11 cellular contexts compared by ENCODE assay signal in the genomic region with DNA sequence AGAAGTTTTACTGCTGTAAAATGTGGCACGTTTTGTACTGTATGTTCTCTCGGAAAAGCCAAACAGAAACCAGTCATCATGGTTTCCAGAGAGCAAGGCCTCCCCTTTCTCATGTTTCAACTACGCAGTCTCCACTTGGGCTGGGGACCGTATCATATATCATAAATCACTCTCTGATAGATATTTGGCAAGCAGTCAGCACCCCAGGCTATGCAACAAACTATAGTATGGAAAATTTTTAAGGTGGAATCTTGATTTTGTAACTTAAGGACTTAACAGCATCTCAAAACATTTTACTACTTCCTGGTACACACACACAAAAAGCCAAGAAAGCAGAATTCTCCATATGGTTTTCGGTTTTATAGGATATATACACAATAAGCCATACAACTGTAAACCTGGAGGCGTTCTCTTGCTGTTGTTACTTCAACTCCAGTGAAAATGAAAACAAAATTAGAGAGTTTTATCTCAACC.
DNase-seq lines count a peak whose midpoint lies in the region; ATAC-seq, FAIRE-seq and TF ChIP-seq lines count a peak whose summit lies in the region.
"Had no signal": no experiment of that assay in that cellular context is flagged by ENCODE, and none has a peak within 500 bp of the region (broad histone marks: within the 10 kb centered on the region; RNA-seq: fewer than 3 reads in every experiment).

No MANE protein-coding gene starts in this region.

- POLR2A ChIA-PET in endothelial cell of umbilical vein (lab: Charles Lee), result no interaction called here

- TF ChIP-seq POLR2A in endothelial cell of umbilical vein (IDR thresholded peaks at IDR 0.05; ENCODE audit: low read depth, low read length), result peak; percentile 31

- no peak for ATAC-seq in GM21367 (IDR thresholded peaks at IDR 0.05; ENCODE audit: unreplicated experiment)

- no peaks in the 10 kb centered on the region for H3K9me1 ChIP-seq in endothelial cell of umbilical vein (replicated peaks; ENCODE audit: control insufficient read depth, extremely low read depth, insufficient read depth, low read length)

- no peaks in the 10 kb centered on the region for H3K27me3 ChIP-seq in endothelial cell of umbilical vein (ENCODE audit: control insufficient read depth in 2 of 2, insufficient read depth in 2 of 2, low read length in 2 of 2)
- no peaks in the 10 kb centered on the region for H3K27me3 ChIP-seq in effector memory CD4-positive, alpha-beta T cell (replicated peaks; ENCODE audit: control insufficient read depth, insufficient read depth, low read length, poor library complexity, severe bottlenecking)

- no peak for TF ChIP-seq CTCF in endothelial cell of umbilical vein (IDR thresholded peaks at IDR 0.05; ENCODE audit: extremely low read depth in 1 of 2, insufficient read depth in 1 of 2, low read depth in 1 of 2, low read length in 2 of 2)
- TF ChIP-seq CTCF in osteocyte (IDR thresholded peaks at IDR 0.05), result no peak

- H3K4me3 ChIP-seq in endothelial cell of umbilical vein (replicated peaks in 1 of 3; ENCODE audit: insufficient read depth in 1 of 3, low read depth in 1 of 3, low read length in 3 of 3), result peak overlapping the region in 2 of 3 experiments; percentile 25 to 46
- H3K4me3 ChIP-seq in effector memory CD4-positive, alpha-beta T cell (ENCODE audit: insufficient read depth, low read depth, low read length, poor library complexity, severe bottlenecking), result no peak overlapping the region

- no TSS peak for BruUV-seq in endothelial cell of umbilical vein (replicated peaks; lab: Mats Ljungman, UMichigan)

- H3K9ac ChIP-seq in endothelial cell of umbilical vein (replicated peaks; ENCODE audit: extremely low read depth, insufficient read depth, low read length), result peak overlapping the region; percentile 84

- H3K4me3 Mint-ChIP-seq in osteocyte (ENCODE audit: unreplicated experiment), result peak overlapping the region; percentile 50
- H3K4me3 Mint-ChIP-seq: T-helper 2 cell treated with Interferon-gamma antibody and Interleukin-4, amounts not matched to agents 5 μg/mL and 100 μg/mL, for 36 hours had no signal

- peak; percentile 56 for FAIRE-seq in endothelial cell of umbilical vein (lab: Jason Lieb, UNC)

- peak overlapping the region; percentile 86 for H3K27ac Mint-ChIP-seq in osteocyte (ENCODE audit: unreplicated experiment)
- H3K27ac Mint-ChIP-seq: T-helper 2 cell treated with Interferon-gamma antibody and Interleukin-4, amounts not matched to agents 5 μg/mL and 100 μg/mL, for 36 hours had no signal

- peaks cover 10% of the 10 kb centered on the region for H3K27me3 Mint-ChIP-seq in osteocyte (ENCODE audit: unreplicated experiment)

- peak overlapping the region; percentile 88 for H3K27ac ChIP-seq in endothelial cell of umbilical vein (ENCODE audit: insufficient read depth, low read depth, low read length)
- H3K27ac ChIP-seq in effector memory CD4-positive, alpha-beta T cell (ENCODE audit: insufficient read depth, low read length, poor library complexity, severe bottlenecking), result no peak overlapping the region
- H3K27ac ChIP-seq: epithelial cell of prostate had no signal

- H3K9me3 ChIP-seq in endothelial cell of umbilical vein (replicated peaks; ENCODE audit: control insufficient read depth, insufficient read depth, low read length), result no peaks in the 10 kb centered on the region
- no peaks in the 10 kb centered on the region for H3K9me3 ChIP-seq in effector memory CD4-positive, alpha-beta T cell (ENCODE audit: control insufficient read depth, low read length)

- H3K36me3 ChIP-seq in endothelial cell of umbilical vein (ENCODE audit: control insufficient read depth in 2 of 2, extremely low read depth in 1 of 2, insufficient read depth in 2 of 2, low read length in 2 of 2), result no peaks in the 10 kb centered on the region
- no peaks in the 10 kb centered on the region for H3K36me3 ChIP-seq in effector memory CD4-positive, alpha-beta T cell (ENCODE audit: control insufficient read depth, insufficient read depth, low read length)

- CTCF ChIA-PET in endothelial cell of umbilical vein (lab: Charles Lee), result interaction anchor here (1.3 kb wide), 1 partner anchor 68 kb away, joined by 3 read pairs; no protein-coding TSS in a partner anchor

- no peaks in the 10 kb centered on the region for H3K9me3 Mint-ChIP-seq in osteocyte (ENCODE audit: unreplicated experiment)
- H3K9me3 Mint-ChIP-seq: T-helper 2 cell treated with Interferon-gamma antibody and Interleukin-4, amounts not matched to agents 5 μg/mL and 100 μg/mL, for 36 hours had no signal

- dilution Hi-C loops in endothelial cell of umbilical vein (cut with MboI; ENCODE audit: extremely low pct_ligation_motif_present, low sequenced_read_pairs), result no loop called here

- intact Hi-C loops in endothelial cell of umbilical vein (cut with micrococcal nuclease), result loop anchor here (1.0 to 10.0 kb wide), 11 partner anchors 26 to 678 kb away; no protein-coding TSS in a partner anchor

- H3K79me2 ChIP-seq in endothelial cell of umbilical vein (ENCODE audit: control insufficient read depth, insufficient read depth, low read length), result no peaks in the 10 kb centered on the region

- DNase-seq in COLO829 (ENCODE audit: low spot score) (peak; percentile 37), NCI-H2196 (lab: John Stamatoyannopoulos, UW; ENCODE audit: unreplicated experiment) (peak; percentile 44), endothelial cell of umbilical vein (ENCODE audit: low read depth, low spot score) (peak; percentile 97), osteocyte (ENCODE audit: extremely low spot score, unreplicated experiment) (no peak), mucosa of gallbladder (ENCODE audit: low spot score) (no peak), midbrain (lab: John Stamatoyannopoulos, UW) (no peak)
- DNase-seq in effector memory CD4-positive, alpha-beta T cell, result no peak
- DNase-seq: GF-D8 had no signal

- H3K4me2 ChIP-seq in endothelial cell of umbilical vein (ENCODE audit: insufficient read depth, low read length), result peak overlapping the region; percentile 84

- H3K4me1 Mint-ChIP-seq in osteocyte (ENCODE audit: unreplicated experiment), result peaks cover 37% of the 10 kb centered on the region

- H3K36me3 Mint-ChIP-seq in osteocyte (ENCODE audit: unreplicated experiment), result no peaks in the 10 kb centered on the region

- peaks cover 44% of the 10 kb centered on the region for H3K4me1 ChIP-seq in endothelial cell of umbilical vein (ENCODE audit: control insufficient read depth, extremely low read depth, insufficient read depth, low read length)
- H3K4me1 ChIP-seq in effector memory CD4-positive, alpha-beta T cell (ENCODE audit: control insufficient read depth, insufficient read depth, low read length, poor library complexity, severe bottlenecking), result no peaks in the 10 kb centered on the region

- peak overlapping the region; percentile 80 for H2AFZ ChIP-seq in endothelial cell of umbilical vein (ENCODE audit: low read depth, low read length)

- H4K20me1 ChIP-seq in endothelial cell of umbilical vein (replicated peaks; ENCODE audit: control insufficient read depth, extremely low read depth, insufficient read depth, low read length), result no peaks in the 10 kb centered on the region

TF ChIP-seq in endothelial cell of umbilical vein, 7 proteins besides CTCF, POLR2A, EP300 and RAD21:
- no peak for TF ChIP-seq POLR2AphosphoS5 (IDR thresholded peaks at IDR 0.05; ENCODE audit: insufficient read depth, low read depth, low read length)
- no peak for TF ChIP-seq GATA2 (IDR thresholded peaks at IDR 0.05; ENCODE audit: insufficient read depth, insufficient read length, low read depth, low read length)
- no peak for TF ChIP-seq JUN (IDR thresholded peaks at IDR 0.05; ENCODE audit: borderline replicate concordance, insufficient read depth, insufficient read length, low read depth)
- TF ChIP-seq, protein P1, sequence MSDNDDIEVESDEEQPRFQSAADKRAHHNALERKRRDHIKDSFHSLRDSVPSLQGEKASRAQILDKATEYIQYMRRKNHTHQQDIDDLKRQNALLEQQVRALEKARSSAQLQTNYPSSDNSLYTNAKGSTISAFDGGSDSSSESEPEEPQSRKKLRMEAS (IDR thresholded peaks at IDR 0.05; ENCODE audit: insufficient read depth, insufficient read length), result no peak
- TF ChIP-seq FOS (IDR thresholded peaks at IDR 0.05; ENCODE audit: borderline replicate concordance, insufficient read depth, low read length), result no peak
- no peak for TF ChIP-seq EZH2 (IDR thresholded peaks at IDR 0.05; ENCODE audit: borderline replicate concordance, low read depth, low read length, severe bottlenecking)
- TF ChIP-seq MYC (IDR thresholded peaks at IDR 0.05; ENCODE audit: low read depth, low read length), result no peak

Comparison
In these comparisons a context has a peak if more than half of its experiments do, and no peak if none do; other contexts are left out.
1. DNase-seq: peak in COLO829 (single experiment), NCI-H2196 (single experiment) and endothelial cell of umbilical vein (single experiment); none in osteocyte (single experiment), mucosa of gallbladder (single experiment), midbrain (single experiment) and effector memory CD4-positive, alpha-beta T cell (0 of 3).